ENCODE assay signal across 1 cellular context in genomic region chr11:5284551-5285130, GRCh38.
TF ChIP-seq lines count a peak whose summit lies in the region.

No MANE protein-coding gene starts in this region.

TF ChIP-seq in K562, 482 proteins besides CTCF, POLR2A, EP300 and RAD21 (continues in another document):
- TF ChIP-seq ZBTB12 (CRISPR knock-in tag; IDR thresholded peaks at IDR 0.05) (no peak), ZFP36 (IDR thresholded peaks at IDR 0.05; ENCODE audit: low read depth, low read length, partially characterized antibody) (no peak), ZEB2 (IDR thresholded peaks at IDR 0.05) (no peak), ARID1B (IDR thresholded peaks at IDR 0.05) (peak; percentile 91), PRDM10 (IDR thresholded peaks at IDR 0.05; ENCODE audit: partially characterized antibody) (no peak), TEAD4 (IDR thresholded peaks at IDR 0.05; ENCODE audit: low read length) (peak; percentile 93), TEAD4 (CRISPR knock-in tag; IDR thresholded peaks at IDR 0.05; ENCODE audit: borderline replicate concordance) (no peak), CHD2 (IDR thresholded peaks at IDR 0.05; ENCODE audit: low read depth, low read length) (peak; percentile 27; the same call in 1 of the 2 replicates), HDAC3 (IDR thresholded peaks at IDR 0.05; ENCODE audit: borderline replicate concordance, partially characterized antibody) (peak; percentile 52), RB1 (IDR thresholded peaks at IDR 0.05; ENCODE audit: low read depth) (no peak), BHLHE40 (IDR thresholded peaks at IDR 0.05; ENCODE audit: low read length) (0 out of 2 replicates have a peak, but pooled peaks have one; percentile 17), POLR2H (tag; IDR thresholded peaks at IDR 0.05; ENCODE audit: low read depth) (no peak), ZFX (CRISPR knock-in tag; IDR thresholded peaks at IDR 0.05) (no peak), RCOR1 (IDR thresholded peaks at IDR 0.05; ENCODE audit: borderline replicate concordance in 1 of 2, low read depth in 2 of 2, low read length in 2 of 2) (peak in 1 of 2 experiments; percentile 71; a peak in 3 of 4 replicates), MXI1 (IDR thresholded peaks at IDR 0.05; ENCODE audit: low read depth, low read length) (no peak), ZNF512 (tag; IDR thresholded peaks at IDR 0.05) (no peak), ZNF511 (CRISPR knock-in tag; IDR thresholded peaks at IDR 0.05) (no peak), ZNF639 (CRISPR knock-in tag; conservative IDR thresholded peaks at IDR 0.05 in 1 of 2, IDR thresholded peaks at IDR 0.05 in 1 of 2) (peak in 1 of 2 experiments; percentile 33; a peak in 1 of 4 replicates), ELF2 (CRISPR knock-in tag; IDR thresholded peaks at IDR 0.05) (no peak), AFF4 (CRISPR knock-in tag; IDR thresholded peaks at IDR 0.05) (no peak; the same call in 1 of the 2 replicates), TBP (optimal IDR thresholded peaks at IDR 0.05; ENCODE audit: low read depth, low read length) (no peak), MAFK (IDR thresholded peaks at IDR 0.05; ENCODE audit: low read length) (0 out of 2 replicates have a peak, but pooled peaks have one; percentile 4), TAF7 (tag; IDR thresholded peaks at IDR 0.05) (no peak), ZBTB34 (CRISPR knock-in tag; IDR thresholded peaks at IDR 0.05) (no peak), C11orf30 (IDR thresholded peaks at IDR 0.05; ENCODE audit: low read depth) (0 out of 2 replicates have a peak, but pooled peaks have one; percentile 29), FIP1L1 (IDR thresholded peaks at IDR 0.05; ENCODE audit: low read depth, low read length, poor library complexity, severe bottlenecking) (no peak), PML (IDR thresholded peaks at IDR 0.05; ENCODE audit: low read length) (peak; percentile 84), PKNOX1 (IDR thresholded peaks at IDR 0.05) (0 out of 2 replicates have a peak, but pooled peaks have one; percentile 14), ZBTB7A (IDR thresholded peaks at IDR 0.05; ENCODE audit: borderline replicate concordance, control insufficient read depth, low read depth, low read length) (peak; percentile 40; the same call in 1 of the 2 replicates), NR4A1 (CRISPR knock-in tag; IDR thresholded peaks at IDR 0.05) (0 out of 2 replicates have a peak, but pooled peaks have one; percentile 22), NR4A1 (tag; IDR thresholded peaks at IDR 0.05) (peak; percentile 46; the same call in 1 of the 2 replicates), ZZZ3 (IDR thresholded peaks at IDR 0.05) (no peak), CBFA2T3 (IDR thresholded peaks at IDR 0.05) (peak; percentile 97), HMBOX1 (IDR thresholded peaks at IDR 0.05) (no peak), ZNF592 (IDR thresholded peaks at IDR 0.05) (peak; percentile 91), KLF1 (tag; IDR thresholded peaks at IDR 0.05) (peak; percentile 35; the same call in 1 of the 2 replicates), TRIM24 (IDR thresholded peaks at IDR 0.05) (peak; percentile 76 to 80; a peak in 3 of 4 replicates)
